9 cellular contexts compared by ENCODE assay signal in genomic region chr4:58286335-58286734, GRCh38.
"Had no signal": no experiment of that assay in that cellular context is flagged by ENCODE, and none has a peak within 500 bp of the region (broad histone marks: within the 10 kb centered on the region; RNA-seq: fewer than 3 reads in every experiment).

No MANE protein-coding gene starts in this region.

- H3K27ac ChIP-seq: GM23248 had no signal

- H2AFZ ChIP-seq: GM23248 had no signal

- H3K36me3 ChIP-seq: HAP-1 had no signal

- H3K9me3 ChIP-seq: HAP-1 had no signal

- ATAC-seq: HCT116, K562 had no signal

- H3K4me1 ChIP-seq: HAP-1 had no signal

- H3K9ac ChIP-seq: GM23248 had no signal

- DNase-seq: GM23248, GOT3, H7, HFFc6, IMR-90, KG1 had no signal

- H3K4me3 ChIP-seq: GM23248, HAP-1, K562 had no signal
